11 cellular contexts compared by ENCODE assay signal in the genomic region with DNA sequence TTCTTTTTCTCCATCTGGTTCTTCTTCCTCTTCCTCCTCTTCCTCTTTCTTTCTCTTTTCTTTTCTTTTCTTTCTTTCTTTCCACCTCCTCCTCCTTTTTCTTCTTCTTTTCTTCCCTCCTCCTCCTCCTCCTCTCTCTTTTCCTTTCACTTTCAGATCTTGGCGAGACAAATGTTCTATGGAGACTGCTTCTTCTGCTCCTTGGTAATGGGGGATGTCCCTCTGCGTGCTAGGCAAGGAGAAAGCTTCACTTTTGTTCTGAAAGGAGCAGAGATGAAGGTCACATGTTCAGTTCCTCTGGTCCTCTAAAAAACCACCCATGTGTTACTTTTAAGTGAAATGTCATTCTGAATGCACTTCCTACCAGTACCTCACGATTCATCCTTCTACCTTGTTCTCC. TPM values are rescaled to one million over a fixed set of nuclear protein-coding genes. Genes with fewer than 3 reads are reported as not detected.
DNase-seq lines count a peak whose midpoint lies in the region; ATAC-seq, FAIRE-seq and TF ChIP-seq lines count a peak whose summit lies in the region.
"Had no signal": no experiment of that assay in that cellular context is flagged by ENCODE, and none has a peak within 500 bp of the region (broad histone marks: within the 10 kb centered on the region; RNA-seq: fewer than 3 reads in every experiment).

No MANE protein-coding gene starts in this region.

- BruUV-seq in PC-3 (replicated peaks; lab: Mats Ljungman, UMichigan): no TSS peak

- H4K20me1 ChIP-seq in astrocyte (ENCODE audit: insufficient read depth, low read length): peaks cover 35% of the 10 kb centered on the region
- no peaks in the 10 kb centered on the region for H4K20me1 ChIP-seq in PC-3 (ENCODE audit: low read length)

- peak overlapping the region; percentile 85 to 96 (median 90) for H3K27ac Mint-ChIP-seq in CD4-positive, alpha-beta memory T cell
- H3K27ac Mint-ChIP-seq in astrocyte (ENCODE audit: unreplicated experiment): no peak overlapping the region

- POLR2A ChIA-PET in CD4-positive, alpha-beta memory T cell (lab: Charles Lee; ENCODE audit: partially characterized antibody): interaction anchor here (0.6 kb wide), 1 partner anchor 1058 kb away, joined by 3 read pairs; no protein-coding TSS in a partner anchor
- POLR2A ChIA-PET in PC-3 (lab: Charles Lee; ENCODE audit: unreplicated experiment): no interaction called here

- H3K36me3 Mint-ChIP-seq in CD4-positive, alpha-beta memory T cell: peaks cover 0 to 5% of the 10 kb centered on the region in 2 donors
- peaks cover 3% of the 10 kb centered on the region for H3K36me3 Mint-ChIP-seq in astrocyte (ENCODE audit: low read depth, unreplicated experiment)

- CTCF ChIA-PET in CD4-positive, alpha-beta memory T cell (lab: Charles Lee; ENCODE audit: partially characterized antibody): interaction anchor here (1.0 kb wide), 2 partner anchors 35 to 480 kb away, joined by 3 read pairs; no protein-coding TSS in a partner anchor
- CTCF ChIA-PET in PC-3 (lab: Charles Lee): no interaction called here

- FAIRE-seq in astrocyte (lab: Jason Lieb, UNC): peak; percentile 80

- H3K4me1 ChIP-seq in CD4-positive, alpha-beta memory T cell (ENCODE audit: insufficient read depth, low read length): peaks cover 55% of the 10 kb centered on the region
- H3K4me1 ChIP-seq in astrocyte (ENCODE audit: insufficient read depth, low read length): peaks cover 3% of the 10 kb centered on the region
- 0 out of 2 replicates have a peak, but pooled peaks cover 4% of the 10 kb centered on the region for H3K4me1 ChIP-seq in PC-3 (ENCODE audit: insufficient read depth, low read length)

- H3K27ac ChIP-seq in CD4-positive, alpha-beta memory T cell (ENCODE audit: low read depth, low read length): peak overlapping the region; percentile 43
- H3K27ac ChIP-seq in astrocyte (ENCODE audit: low read depth, low read length) (no peak overlapping the region), PC-3 (ENCODE audit: low read length) (no peak overlapping the region)

- H3K9ac ChIP-seq in astrocyte (ENCODE audit: low read length): no peak overlapping the region
- no peak overlapping the region for H3K9ac ChIP-seq in PC-3 (ENCODE audit: low read length)

- H3K9me3 Mint-ChIP-seq in CD4-positive, alpha-beta memory T cell: no peaks in the 10 kb centered on the region
- H3K9me3 Mint-ChIP-seq in astrocyte (ENCODE audit: unreplicated experiment): no peaks in the 10 kb centered on the region

- no peaks in the 10 kb centered on the region for H3K9me3 ChIP-seq in CD4-positive, alpha-beta memory T cell (ENCODE audit: control insufficient read depth in 1 of 2, low read length in 2 of 2)
- no peaks in the 10 kb centered on the region for H3K9me3 ChIP-seq in astrocyte (ENCODE audit: insufficient read depth, low read depth, low read length)
- no peaks in the 10 kb centered on the region for H3K9me3 ChIP-seq in PC-3 (ENCODE audit: low read length)

- H3K4me3 ChIP-seq in CD4-positive, alpha-beta memory T cell (ENCODE audit: low read length in 2 of 2): peak overlapping the region in 1 of 2 donors; percentile 24
- H3K4me3 ChIP-seq in astrocyte (ENCODE audit: insufficient read depth, low read depth, low read length): no peak overlapping the region
- no peak overlapping the region for H3K4me3 ChIP-seq in PC-3 (ENCODE audit: low read length)

- H2AFZ ChIP-seq in astrocyte (ENCODE audit: low read depth, low read length): no peak overlapping the region
- H2AFZ ChIP-seq in PC-3 (ENCODE audit: low read length): no peak overlapping the region

- intact Hi-C loops in CD4-positive, alpha-beta memory T cell (cut with micrococcal nuclease): loop anchor here (1.0 kb wide), 1 partner anchor 32 kb away; no protein-coding TSS in a partner anchor
- intact Hi-C loops in PC-3 (cut with micrococcal nuclease): no loop called here

- no peaks in the 10 kb centered on the region for H3K27me3 Mint-ChIP-seq in CD4-positive, alpha-beta memory T cell
- no peaks in the 10 kb centered on the region for H3K27me3 Mint-ChIP-seq in astrocyte (ENCODE audit: low read depth, unreplicated experiment)

- no peaks in the 10 kb centered on the region for H3F3A ChIP-seq in PC-3 (ENCODE audit: low read length, unreplicated experiment)

- peak overlapping the region; percentile 59 to 93 (median 69) for H3K4me3 Mint-ChIP-seq in CD4-positive, alpha-beta memory T cell
- no peak overlapping the region for H3K4me3 Mint-ChIP-seq in astrocyte (ENCODE audit: unreplicated experiment)

- no peaks in the 10 kb centered on the region for H3K27me3 ChIP-seq in CD4-positive, alpha-beta memory T cell (ENCODE audit: insufficient read depth, low read length)
- H3K27me3 ChIP-seq in astrocyte (ENCODE audit: insufficient read depth, low read length) (no peaks in the 10 kb centered on the region), PC-3 (ENCODE audit: low read length) (no peaks in the 10 kb centered on the region)

- H3K36me3 ChIP-seq in CD4-positive, alpha-beta memory T cell (ENCODE audit: insufficient read depth, low read length): no peaks in the 10 kb centered on the region
- no peaks in the 10 kb centered on the region for H3K36me3 ChIP-seq in astrocyte (ENCODE audit: insufficient read depth, low read length)
- H3K36me3 ChIP-seq in PC-3 (ENCODE audit: low read depth, low read length): no peaks in the 10 kb centered on the region

- H3K79me2 ChIP-seq in astrocyte (ENCODE audit: insufficient read depth, low read length): no peaks in the 10 kb centered on the region
- no peaks in the 10 kb centered on the region for H3K79me2 ChIP-seq in PC-3 (ENCODE audit: low read length)

- no peak for DNase-seq in CD4-positive, alpha-beta memory T cell
- no peak for DNase-seq in astrocyte (ENCODE audit: low read depth)
- DNase-seq in PC-3: no peak
- DNase-seq in NOMO-1 treated with dmso at 0.1 percent for 144 hours (lab: John Stamatoyannopoulos, UW; ENCODE audit: unreplicated experiment): no peak
- DNase-seq in NCI-H2029 treated with DMSO at 0.1 percent for 48 hours (lab: John Stamatoyannopoulos, UW): no peak
- DNase-seq: activated CD4-positive, CD25-positive, alpha-beta regulatory T cell; central memory CD4-positive, alpha-beta T cell; COR-L47 had no signal

- H3K4me2 ChIP-seq in astrocyte (ENCODE audit: low read length) (no peak overlapping the region), PC-3 (ENCODE audit: low read length) (no peak overlapping the region)

- no peak for TF ChIP-seq CTCF in astrocyte (IDR thresholded peaks at IDR 0.05; ENCODE audit: insufficient read depth, low read depth, low read length)
- no peak for TF ChIP-seq CTCF in PC-3 (conservative IDR thresholded peaks at IDR 0.05; ENCODE audit: low read depth, low read length)

- ATAC-seq in GM19372 (IDR thresholded peaks at IDR 0.05; ENCODE audit: low read depth, unreplicated experiment) (peak; percentile 35), HG03432 (IDR thresholded peaks at IDR 0.05; ENCODE audit: unreplicated experiment) (peak; percentile 48), PC-3 (no peak), GM21515 (IDR thresholded peaks at IDR 0.05; ENCODE audit: unreplicated experiment) (no peak)

- no peaks in the 10 kb centered on the region for H3K9me2 ChIP-seq in PC-3 (replicated peaks; ENCODE audit: low read length)

- peaks cover 44 to 65% (median 55%) of the 10 kb centered on the region in 4 donors for H3K4me1 Mint-ChIP-seq in CD4-positive, alpha-beta memory T cell
- peaks cover 27% of the 10 kb centered on the region for H3K4me1 Mint-ChIP-seq in astrocyte (ENCODE audit: low read depth, unreplicated experiment)

RNA-seq across cellular contexts. Expression of gene NBDY, which starts 33.2 kb away (rescaled TPM):
- total RNA-seq in CD4-positive, alpha-beta memory T cell: 10 to 100 TPM; 29.3 to 34.3 TPM
- 10 to 100 TPM; 70.1 to 75.7 TPM for polyA plus RNA-seq in CD4-positive, alpha-beta memory T cell
- total RNA-seq in astrocyte (76.1 and 86.9 TPM in 2 replicates), PC-3 (2014; rRNA removed) (9.7 and 13.6 TPM in 2 replicates)

Comparison
In these comparisons a context has a peak if more than half of its experiments do, and no peak if none do; other contexts are left out.
1. ATAC-seq: peak in GM19372 (single experiment) and HG03432 (single experiment); none in PC-3 (single experiment) and GM21515 (single experiment).